In the genomic region with DNA sequence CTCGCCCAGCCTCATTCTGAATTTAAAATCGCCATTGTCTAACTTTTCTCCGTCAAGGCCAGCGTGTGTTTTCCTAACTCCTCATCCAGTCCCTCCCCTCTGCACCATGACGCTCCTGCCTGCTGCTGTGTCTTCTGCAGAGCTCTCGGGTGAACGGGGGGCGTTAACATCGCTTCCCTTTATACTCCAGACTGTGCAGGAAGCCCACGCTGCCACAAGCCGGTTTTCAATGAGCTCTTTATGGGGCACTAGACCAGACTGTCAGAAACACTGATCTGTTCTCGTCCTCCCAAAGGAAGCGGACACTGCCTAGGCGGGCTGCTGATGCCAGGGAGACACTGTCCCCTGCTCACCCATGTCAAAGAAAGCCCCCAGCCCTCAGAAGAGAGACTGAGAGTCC, we compare ENCODE assay signal across 1 cellular context.
TF ChIP-seq lines count a peak whose summit lies in the region.

No MANE protein-coding gene starts in this region.

TF ChIP-seq in GM12878, 131 proteins besides CTCF, POLR2A, EP300 and RAD21 (continued from another document):
- TF ChIP-seq SMARCA5 (IDR thresholded peaks at IDR 0.05) (no peak), CHD4 (IDR thresholded peaks at IDR 0.05) (0 out of 2 replicates have a peak, but pooled peaks have one; percentile 5), SMC3 (IDR thresholded peaks at IDR 0.05; ENCODE audit: borderline replicate concordance, low read length) (no peak)
